ENCODE assay signal across 11 cellular contexts in the genomic region with DNA sequence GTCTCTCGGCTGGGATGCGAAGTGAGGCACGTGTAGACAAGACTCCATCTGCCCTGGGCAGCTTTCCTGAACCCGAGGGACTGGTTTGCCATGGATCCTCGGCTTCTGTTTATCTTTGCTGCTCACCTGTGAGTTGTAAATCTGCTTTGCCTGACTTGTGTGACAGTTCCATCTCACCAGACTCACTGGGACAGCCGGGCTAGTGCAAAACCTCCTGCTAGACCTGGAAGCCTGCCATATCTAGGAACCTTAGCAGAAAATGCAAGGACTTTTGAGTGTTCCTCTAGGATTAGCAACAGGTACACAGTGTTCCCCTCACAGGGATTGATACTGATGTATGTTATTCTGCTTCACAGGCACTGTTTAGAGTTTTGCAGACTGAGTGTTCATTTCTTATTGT.
A peak's percentile ranks its signal among the peaks of the same experiment; 100 is the strongest.
DNase-seq lines count a peak whose midpoint lies in the region; TF ChIP-seq lines count a peak whose summit lies in the region.
"Had no signal": no experiment of that assay in that cellular context is flagged by ENCODE, and none has a peak within 500 bp of the region (broad histone marks: within the 10 kb centered on the region; RNA-seq: fewer than 3 reads in every experiment).

No MANE protein-coding gene starts in this region.

- no peak overlapping the region for H3K27ac Mint-ChIP-seq in CD14-positive monocyte
- H3K27ac Mint-ChIP-seq: activated naive CD8-positive, alpha-beta T cell treated with anti-CD3 and anti-CD28 coated beads, Interleukin-2, amount 10 ng/mL, durations not matched to agents 7 days and 5 days; stimulated activated naive B cell treated with anti-CD40 and anti-IgM and Interleukin-4, amounts not matched to agents 10 μg/mL and 1 μg/mL and 100 μg/mL, for 72 hours had no signal

- H4K91ac ChIP-seq in neuronal stem cell (ENCODE audit: low read depth, low read length, poor library complexity), result no peak overlapping the region

- H3K4me3 Mint-ChIP-seq in CD14-positive monocyte, result no peak overlapping the region
- H3K4me3 Mint-ChIP-seq: activated naive CD8-positive, alpha-beta T cell treated with anti-CD3 and anti-CD28 coated beads, Interleukin-2, amount 10 ng/mL, durations not matched to agents 7 days and 5 days; stimulated activated naive B cell treated with anti-CD40 and anti-IgM and Interleukin-4, amounts not matched to agents 10 μg/mL and 1 μg/mL and 100 μg/mL, for 72 hours had no signal

- DNase-seq in DMS153 (lab: John Stamatoyannopoulos, UW) (peak; percentile 86), NCI-H2107 (lab: John Stamatoyannopoulos, UW) (peak; percentile 20), cerebellar cortex (ENCODE audit: low spot score) (peak; percentile 36), prostate gland (ENCODE audit: low spot score) (peak; percentile 91), neuronal stem cell (ENCODE audit: low spot score) (no peak), CD14-positive monocyte (ENCODE audit: low spot score) (no peak), germinal center (ENCODE audit: low spot score) (no peak), NCI-H2196 (lab: John Stamatoyannopoulos, UW; ENCODE audit: unreplicated experiment) (no peak)
- DNase-seq: activated naive CD8-positive, alpha-beta T cell treated with anti-CD3 and anti-CD28 coated beads, Interleukin-2, amount 10 ng/mL, durations not matched to agents 7 days and 5 days; stimulated activated naive B cell treated with anti-CD40 and anti-IgM and Interleukin-4, amounts not matched to agents 10 μg/mL and 1 μg/mL and 100 μg/mL, for 72 hours; T-helper 9 cell had no signal

- H3K23ac ChIP-seq in neuronal stem cell (ENCODE audit: low read depth, low read length, poor library complexity), result no peak overlapping the region

- no peak overlapping the region for H3K4me2 ChIP-seq in neuronal stem cell (ENCODE audit: insufficient read depth, low read length, poor library complexity, severe bottlenecking)

- H3K4ac ChIP-seq in neuronal stem cell (ENCODE audit: low read length), result no peak overlapping the region

- H2BK5ac ChIP-seq in neuronal stem cell (ENCODE audit: low read length), result no peak overlapping the region

- H3K9me3 ChIP-seq in prostate gland (no peaks in the 10 kb centered on the region), neuronal stem cell (replicated peaks in 1 of 2; ENCODE audit: control insufficient read depth in 2 of 2, insufficient read depth in 1 of 2, low read depth in 1 of 2, low read length in 2 of 2) (no peaks in the 10 kb centered on the region)

- peak overlapping the region; percentile 58 to 65 for H3K27ac ChIP-seq in prostate gland
- H3K27ac ChIP-seq in neuronal stem cell (replicated peaks; ENCODE audit: low read length), result no peak overlapping the region

- no peaks in the 10 kb centered on the region for H3K27me3 ChIP-seq in prostate gland (replicated peaks; ENCODE audit: insufficient read depth)
- peaks cover 0 to 3% (median 0%) of the 10 kb centered on the region in 3 experiments for H3K27me3 ChIP-seq in neuronal stem cell (ENCODE audit: control insufficient read depth in 3 of 3, insufficient read depth in 3 of 3, low read depth in 1 of 3, low read length in 3 of 3)

- no peak overlapping the region for H3K14ac ChIP-seq in neuronal stem cell (ENCODE audit: low read length)

- H3K4me1 Mint-ChIP-seq in CD14-positive monocyte, result peaks cover 18% of the 10 kb centered on the region

- peaks cover 0 to 1% (median 0%) of the 10 kb centered on the region in 7 donors for H3K9me3 Mint-ChIP-seq in CD14-positive monocyte
- H3K9me3 Mint-ChIP-seq: activated naive CD8-positive, alpha-beta T cell treated with anti-CD3 and anti-CD28 coated beads, Interleukin-2, amount 10 ng/mL, durations not matched to agents 7 days and 5 days; stimulated activated naive B cell treated with anti-CD40 and anti-IgM and Interleukin-4, amounts not matched to agents 10 μg/mL and 1 μg/mL and 100 μg/mL, for 72 hours had no signal

- no peaks in the 10 kb centered on the region for H3K36me3 Mint-ChIP-seq in CD14-positive monocyte
- H3K36me3 Mint-ChIP-seq: activated naive CD8-positive, alpha-beta T cell treated with anti-CD3 and anti-CD28 coated beads, Interleukin-2, amount 10 ng/mL, durations not matched to agents 7 days and 5 days; stimulated activated naive B cell treated with anti-CD40 and anti-IgM and Interleukin-4, amounts not matched to agents 10 μg/mL and 1 μg/mL and 100 μg/mL, for 72 hours had no signal

- no peak overlapping the region for H2BK120ac ChIP-seq in neuronal stem cell (ENCODE audit: low read depth, low read length)

- no peak overlapping the region for H3K9ac ChIP-seq in neuronal stem cell (ENCODE audit: low read depth, low read length, poor library complexity)

- H3K27me3 Mint-ChIP-seq in CD14-positive monocyte (ENCODE audit: low read depth in 3 of 3), result peaks cover 1 to 4% (median 4%) of the 10 kb centered on the region in 3 donors
- H3K27me3 Mint-ChIP-seq: stimulated activated naive B cell treated with anti-CD40 and anti-IgM and Interleukin-4, amounts not matched to agents 10 μg/mL and 1 μg/mL and 100 μg/mL, for 72 hours had no signal

- TF ChIP-seq POLR2A in prostate gland (IDR thresholded peaks at IDR 0.05), result no peak

- H3K4me3 ChIP-seq in prostate gland (no peak overlapping the region), neuronal stem cell (ENCODE audit: low read length in 2 of 2) (no peak overlapping the region)

- 18% methylated on average over 6 of the region's 6 CpGs for WGBS in prostate gland
- no CpG with 5 or more reads among the region's 6 CpGs for WGBS in neuronal stem cell (ENCODE audit: extremely low coverage in 2 of 2, insufficient read length in 2 of 2, insufficient replicate concordance in 1 of 2), 2 donors

- no peak overlapping the region for H2AFZ ChIP-seq in neuronal stem cell (ENCODE audit: low read length)

- intact Hi-C loops in prostate gland (cut with DNase I) (no loop called here), CD14-positive monocyte (cut with micrococcal nuclease) (no loop called here)

- H3K79me1 ChIP-seq in neuronal stem cell (ENCODE audit: low read depth, low read length), result no peaks in the 10 kb centered on the region

- H2BK15ac ChIP-seq in neuronal stem cell (ENCODE audit: low read length), result no peak overlapping the region

- H3K4me1 ChIP-seq in prostate gland (replicated peaks) (peaks cover 4% of the 10 kb centered on the region), neuronal stem cell (ENCODE audit: control insufficient read depth in 2 of 2, insufficient read depth in 1 of 2, low read depth in 1 of 2, low read length in 2 of 2) (no peaks in the 10 kb centered on the region)

- TF ChIP-seq CTCF in prostate gland (IDR thresholded peaks at IDR 0.05), result no peak
- no peak for TF ChIP-seq CTCF in CD14-positive monocyte (IDR thresholded peaks at IDR 0.05)

- no peak overlapping the region for H3K18ac ChIP-seq in neuronal stem cell (ENCODE audit: low read length)

- no peaks in the 10 kb centered on the region for H3K36me3 ChIP-seq in prostate gland
- no peaks in the 10 kb centered on the region for H3K36me3 ChIP-seq in neuronal stem cell (replicated peaks in 1 of 2; ENCODE audit: control insufficient read depth in 2 of 2, insufficient read depth in 2 of 2, low read length in 2 of 2)

- no peak overlapping the region for H2AK5ac ChIP-seq in neuronal stem cell (ENCODE audit: low read depth, low read length)

- no peak overlapping the region for H2BK12ac ChIP-seq in neuronal stem cell (ENCODE audit: low read length)

- no peak overlapping the region for H4K8ac ChIP-seq in neuronal stem cell (ENCODE audit: low read depth, low read length)

Comparison
In these comparisons a context has a peak if more than half of its experiments do, and no peak if none do; other contexts are left out.
1. DNase-seq: peak in DMS153 (single experiment), NCI-H2107 (single experiment), cerebellar cortex (single experiment) and prostate gland (single experiment); none in neuronal stem cell (single experiment), CD14-positive monocyte (single experiment), germinal center (single experiment) and NCI-H2196 (single experiment).